In genomic region chr7:82294258-82294855, GRCh38 we compare ENCODE assay signal across 27 cellular contexts.
A peak's percentile ranks its signal among the peaks of the same experiment; 100 is the strongest.
DNase-seq lines count a peak whose midpoint lies in the region; ATAC-seq, FAIRE-seq and TF ChIP-seq lines count a peak whose summit lies in the region.
"Had no signal": no experiment of that assay in that cellular context is flagged by ENCODE, and none has a peak within 500 bp of the region (broad histone marks: within the 10 kb centered on the region; RNA-seq: fewer than 3 reads in every experiment).

No MANE protein-coding gene starts in this region.

- ATAC-seq in omental fat pad (ENCODE audit: low FRiP score): peak; percentile 81
- no peak for ATAC-seq in HG03135 (IDR thresholded peaks at IDR 0.05; ENCODE audit: unreplicated experiment)
- ATAC-seq in stimulated activated naive CD8-positive, alpha-beta T cell treated with anti-CD3 and anti-CD28 coated beads, Interleukin-15, amount 100 ng/mL, for 72 hours: no peak
- ATAC-seq in GM19035 (IDR thresholded peaks at IDR 0.05; ENCODE audit: unreplicated experiment): no peak
- ATAC-seq: activated T-cell treated with anti-CD3 and anti-CD28 coated beads, Interleukin-2, amount 50 U/mL, for 4 hours; effector memory CD8-positive, alpha-beta T cell had no signal

- H3K9me3 Mint-ChIP-seq in stimulated activated naive CD8-positive, alpha-beta T cell treated with anti-CD3 and anti-CD28 coated beads, Interleukin-15, amount 100 ng/mL, for 72 hours: no peaks in the 10 kb centered on the region
- H3K9me3 Mint-ChIP-seq: activated CD4-positive, alpha-beta T cell treated with anti-CD3 and anti-CD28 coated beads, Interleukin-2, amount 10 ng/mL, durations not matched to agents 24 days and 14 days had no signal

- no peak overlapping the region for H3K27ac Mint-ChIP-seq in stimulated activated naive CD8-positive, alpha-beta T cell treated with anti-CD3 and anti-CD28 coated beads, Interleukin-15, amount 100 ng/mL, for 72 hours
- H3K27ac Mint-ChIP-seq: activated CD4-positive, alpha-beta T cell treated with anti-CD3 and anti-CD28 coated beads, Interleukin-2, amount 10 ng/mL, durations not matched to agents 24 days and 14 days; CD14-positive monocyte; effector memory CD8-positive, alpha-beta T cell; neural progenitor cell; progenitor cell of endocrine pancreas had no signal

- FAIRE-seq in RCC 7860 (lab: Jason Lieb, UNC): peak; percentile 5
- FAIRE-seq: D721Med, GM18507 had no signal

- DNase-seq in EH (ENCODE audit: low read depth): peak; percentile 58
- DNase-seq in RCC 7860 (ENCODE audit: low spot score): no peak
- peak; percentile 1 for DNase-seq in epithelial cell of esophagus (ENCODE audit: low read depth)
- DNase-seq in omental fat pad (ENCODE audit: low spot score): no peak
- DNase-seq in NCI-H748 treated with DMSO at 0.1 percent for 48 hours (lab: John Stamatoyannopoulos, UW): no peak
- DNase-seq in stimulated activated naive CD8-positive, alpha-beta T cell treated with anti-CD3 and anti-CD28 coated beads, Interleukin-15, amount 100 ng/mL, for 72 hours: no peak
- DNase-seq: activated CD4-positive, alpha-beta T cell treated with anti-CD3 and anti-CD28 coated beads, Interleukin-2, amount 10 ng/mL, durations not matched to agents 24 days and 14 days; activated naive CD4-positive, alpha-beta T cell treated with Interleukin-2 at 50 U/mL for 16 hours; activated T-cell treated with anti-CD3 and anti-CD28 coated beads, Interleukin-2, amount 50 U/mL, for 4 hours; amygdala; effector memory CD8-positive, alpha-beta T cell; glutamatergic neuron; left cardiac atrium; mammary epithelial cell; NCI-H1105; NCI-H2029; NCI-H82; substantia nigra; WERI-Rb-1 had no signal

- no peaks in the 10 kb centered on the region for H3K4me1 Mint-ChIP-seq in stimulated activated naive CD8-positive, alpha-beta T cell treated with anti-CD3 and anti-CD28 coated beads, Interleukin-15, amount 100 ng/mL, for 72 hours
- H3K4me1 Mint-ChIP-seq: activated CD4-positive, alpha-beta T cell treated with anti-CD3 and anti-CD28 coated beads, Interleukin-2, amount 10 ng/mL, durations not matched to agents 24 days and 14 days; CD14-positive monocyte had no signal

- TF ChIP-seq CTCF in epithelial cell of esophagus (IDR thresholded peaks at IDR 0.05; ENCODE audit: insufficient read depth, low read depth, low read length, missing control alignments) (no peak), omental fat pad (IDR thresholded peaks at IDR 0.05) (no peak)

- H3K4me3 ChIP-seq in epithelial cell of esophagus (ENCODE audit: low read length): no peak overlapping the region
- H3K4me3 ChIP-seq: coronary artery, neural progenitor cell had no signal

- no peak overlapping the region for H3K4me3 Mint-ChIP-seq in stimulated activated naive CD8-positive, alpha-beta T cell treated with anti-CD3 and anti-CD28 coated beads, Interleukin-15, amount 100 ng/mL, for 72 hours
- H3K4me3 Mint-ChIP-seq: activated CD4-positive, alpha-beta T cell treated with anti-CD3 and anti-CD28 coated beads, Interleukin-2, amount 10 ng/mL, durations not matched to agents 24 days and 14 days; activated T-cell treated with anti-CD3 and anti-CD28 coated beads, Interleukin-2, amount 50 U/mL, for 4 hours; CD14-positive monocyte; effector memory CD8-positive, alpha-beta T cell; neural progenitor cell had no signal

- H3K27me3 Mint-ChIP-seq in stimulated activated naive CD8-positive, alpha-beta T cell treated with anti-CD3 and anti-CD28 coated beads, Interleukin-15, amount 100 ng/mL, for 72 hours: no peaks in the 10 kb centered on the region
- H3K27me3 Mint-ChIP-seq: activated CD4-positive, alpha-beta T cell treated with anti-CD3 and anti-CD28 coated beads, Interleukin-2, amount 10 ng/mL, durations not matched to agents 24 days and 14 days; effector memory CD8-positive, alpha-beta T cell; progenitor cell of endocrine pancreas had no signal

Comparison
In these comparisons a context has a peak if more than half of its experiments do, and no peak if none do; other contexts are left out.
1. DNase-seq: peak in EH (single experiment) and epithelial cell of esophagus (single experiment); none in RCC 7860 (single experiment), omental fat pad (single experiment), NCI-H748 treated with DMSO at 0.1 percent for 48 hours (single experiment) and stimulated activated naive CD8-positive, alpha-beta T cell treated with anti-CD3 and anti-CD28 coated beads, Interleukin-15, amount 100 ng/mL, for 72 hours (0 of 2).